ENCODE assay signal across 22 cellular contexts in genomic region chr2:236667526-236667925, GRCh38.
A peak's percentile ranks its signal among the peaks of the same experiment; 100 is the strongest.
DNase-seq lines count a peak whose midpoint lies in the region; ATAC-seq and TF ChIP-seq lines count a peak whose summit lies in the region.
"Had no signal": no experiment of that assay in that cellular context is flagged by ENCODE, and none has a peak within 500 bp of the region (broad histone marks: within the 10 kb centered on the region; RNA-seq: fewer than 3 reads in every experiment).

No MANE protein-coding gene starts in this region.

- H3K4me1 ChIP-seq in vagina = peaks cover 18% of the 10 kb centered on the region

- no peak overlapping the region for H3K4me3 ChIP-seq in vagina

- CTCF ChIA-PET in activated CD4-positive, alpha-beta T cell treated with anti-CD3 and anti-CD28 coated beads for 36 hours (lab: Charles Lee) = no interaction called here

- no peak for TF ChIP-seq POLR2A in vagina (IDR thresholded peaks at IDR 0.05)

- peaks cover 25% of the 10 kb centered on the region for H3K4me1 Mint-ChIP-seq in osteocyte (ENCODE audit: unreplicated experiment)
- no peaks in the 10 kb centered on the region for H3K4me1 Mint-ChIP-seq in activated CD4-positive, alpha-beta T cell treated with anti-CD3 and anti-CD28 coated beads for 36 hours
- H3K4me1 Mint-ChIP-seq: IgD-negative memory B cell had no signal

- no peak overlapping the region for H3K4me3 Mint-ChIP-seq in osteocyte (ENCODE audit: unreplicated experiment)
- H3K4me3 Mint-ChIP-seq in activated CD4-positive, alpha-beta T cell treated with anti-CD3 and anti-CD28 coated beads for 36 hours = no peak overlapping the region
- H3K4me3 Mint-ChIP-seq: CD8-positive, alpha-beta T cell; IgD-negative memory B cell had no signal

- H3K27me3 Mint-ChIP-seq in osteocyte (ENCODE audit: unreplicated experiment) = peaks cover 3% of the 10 kb centered on the region
- H3K27me3 Mint-ChIP-seq in activated CD4-positive, alpha-beta T cell treated with anti-CD3 and anti-CD28 coated beads for 36 hours = peaks cover 5% of the 10 kb centered on the region

- no peak overlapping the region for H3K27ac Mint-ChIP-seq in osteocyte (ENCODE audit: unreplicated experiment)
- H3K27ac Mint-ChIP-seq in activated CD4-positive, alpha-beta T cell treated with anti-CD3 and anti-CD28 coated beads for 36 hours = no peak overlapping the region
- H3K27ac Mint-ChIP-seq: CD8-positive, alpha-beta T cell; IgD-negative memory B cell had no signal

- POLR2A ChIA-PET in activated CD4-positive, alpha-beta T cell treated with anti-CD3 and anti-CD28 coated beads for 36 hours (lab: Charles Lee) = no interaction called here

- H3K36me3 ChIP-seq in vagina = no peaks in the 10 kb centered on the region

- H3K9me3 ChIP-seq in vagina = no peaks in the 10 kb centered on the region

- no peaks in the 10 kb centered on the region for H3K36me3 Mint-ChIP-seq in osteocyte (ENCODE audit: unreplicated experiment)
- H3K36me3 Mint-ChIP-seq in activated CD4-positive, alpha-beta T cell treated with anti-CD3 and anti-CD28 coated beads for 36 hours (ENCODE audit: low read depth) = no peaks in the 10 kb centered on the region
- H3K36me3 Mint-ChIP-seq: CD8-positive, alpha-beta T cell; IgD-negative memory B cell had no signal

- intact Hi-C loops in vagina (cut with DNase I) (no loop called here), posterior cingulate gyrus (cut with DNase I) (no loop called here)
- intact Hi-C loops in activated CD4-positive, alpha-beta T cell treated with anti-CD3 and anti-CD28 coated beads for 36 hours (cut with DNase I, micrococcal nuclease) = no loop called here

- peaks cover 7% of the 10 kb centered on the region for H3K9me3 Mint-ChIP-seq in osteocyte (ENCODE audit: unreplicated experiment)
- no peaks in the 10 kb centered on the region for H3K9me3 Mint-ChIP-seq in activated CD4-positive, alpha-beta T cell treated with anti-CD3 and anti-CD28 coated beads for 36 hours (ENCODE audit: low read depth)
- H3K9me3 Mint-ChIP-seq: CD8-positive, alpha-beta T cell had no signal

- no peak overlapping the region for H3K27ac ChIP-seq in vagina
- H3K27ac ChIP-seq: 22Rv1 had no signal

- peak; percentile 24 for DNase-seq in activated CD8-positive, alpha-beta memory T cell treated with anti-CD3 and anti-CD28 coated beads for 24 hours
- DNase-seq in activated CD8-positive, alpha-beta memory T cell treated with anti-CD3 and anti-CD28 coated beads, Interleukin-2, amount 50 U/mL, for 4 hours = no peak
- DNase-seq in islet precursor cell (peak; percentile 19), osteocyte (ENCODE audit: extremely low spot score, unreplicated experiment) (peak; percentile 79), vagina (ENCODE audit: extremely low spot score in 2 of 2) (peak; percentile 55 to 81), posterior cingulate gyrus (no peak)
- no peak for DNase-seq in activated CD4-positive, alpha-beta T cell treated with anti-CD3 and anti-CD28 coated beads for 36 hours
- DNase-seq: AML-193; C1 segment of cervical spinal cord; CD8-positive, alpha-beta T cell; DND-41; NCI-H1105; NCI-H146; NCI-H2029 treated with DMSO at 0.1 percent for 48 hours; NCI-H226; NCI-H524; NCI-H774; NK-92 treated with Interleukin-12 subunit alpha and Interleukin-12 subunit beta, amount 100 ng/mL, for 24 hours; SIG-M5 had no signal

- no peaks in the 10 kb centered on the region for H3K27me3 ChIP-seq in vagina

- TF ChIP-seq CTCF in osteocyte (IDR thresholded peaks at IDR 0.05) (no peak), vagina (IDR thresholded peaks at IDR 0.05) (no peak)

- ATAC-seq in HG03280 (IDR thresholded peaks at IDR 0.05; ENCODE audit: unreplicated experiment) = no peak
- no peak for ATAC-seq in activated CD4-positive, alpha-beta T cell treated with anti-CD3 and anti-CD28 coated beads for 36 hours
- ATAC-seq: CD8-positive, alpha-beta T cell had no signal

Comparison
In these comparisons a context has a peak if more than half of its experiments do, and no peak if none do; other contexts are left out.
1. DNase-seq: peak in activated CD8-positive, alpha-beta memory T cell treated with anti-CD3 and anti-CD28 coated beads for 24 hours (single experiment), islet precursor cell (single experiment), osteocyte (single experiment) and vagina (2 of 2); none in activated CD8-positive, alpha-beta memory T cell treated with anti-CD3 and anti-CD28 coated beads, Interleukin-2, amount 50 U/mL, for 4 hours (single experiment), posterior cingulate gyrus (0 of 10) and activated CD4-positive, alpha-beta T cell treated with anti-CD3 and anti-CD28 coated beads for 36 hours (single experiment).